Comparison of ENCODE assay signal across 1 cellular context in the genomic region with DNA sequence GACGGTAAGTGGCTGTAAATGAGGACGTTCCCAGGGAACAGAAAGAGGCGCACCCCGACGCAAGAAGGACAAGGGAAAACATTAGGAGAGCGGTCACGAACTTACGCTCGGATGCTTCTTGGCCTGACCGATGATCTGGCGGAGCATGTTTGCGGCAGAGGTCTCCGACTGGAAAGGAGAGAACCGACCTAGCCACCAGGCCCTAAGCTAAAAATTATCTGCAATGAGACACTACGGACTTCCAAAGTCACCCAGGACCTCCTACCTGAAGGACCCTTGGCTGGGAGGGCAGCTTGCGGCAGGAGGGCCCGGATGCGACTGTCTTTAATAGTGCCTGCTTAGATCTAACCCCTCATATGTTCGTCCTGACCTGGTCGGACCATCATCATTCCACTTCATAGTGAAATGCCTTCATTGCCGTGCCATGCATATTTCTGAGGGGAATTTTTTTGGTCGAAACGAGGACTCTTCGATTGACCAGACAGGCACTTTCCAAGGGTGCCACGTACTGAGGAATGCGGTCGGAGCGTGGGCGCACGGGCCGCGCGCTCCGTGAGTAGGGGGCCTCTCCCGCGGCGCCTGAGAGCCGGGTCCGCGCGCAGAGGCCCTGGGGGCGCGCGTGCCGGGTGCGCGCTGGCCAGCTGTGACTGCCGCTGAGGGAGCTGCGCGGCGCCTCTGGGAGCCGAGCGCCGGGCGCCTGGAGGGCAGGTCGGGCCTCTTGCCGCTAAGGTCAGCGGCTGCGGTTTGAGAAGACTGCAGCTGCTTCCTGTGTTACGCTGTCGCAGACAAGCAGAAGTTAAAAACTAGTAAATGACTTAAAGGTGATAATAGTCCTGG.
TF ChIP-seq lines count a peak whose summit lies in the region.

No MANE protein-coding gene starts in this region.

TF ChIP-seq in K562, 482 proteins besides CTCF, POLR2A, EP300 and RAD21 (continued from another document and continues in another):
- TF ChIP-seq ZNF431 (CRISPR knock-in tag; IDR thresholded peaks at IDR 0.05) (0 out of 2 replicates have a peak, but pooled peaks have one; percentile 68), POLR2AphosphoS5 (IDR thresholded peaks at IDR 0.05; ENCODE audit: control insufficient read depth, insufficient read depth, low read depth, low read length) (peak; percentile 98), ZNF445 (CRISPR knock-in tag; IDR thresholded peaks at IDR 0.05; ENCODE audit: low read depth) (no peak), NEUROD1 (IDR thresholded peaks at IDR 0.05; ENCODE audit: borderline replicate concordance, low read depth, low read length, partially characterized antibody) (peak; percentile 93), ZNF184 (CRISPR knock-in tag; IDR thresholded peaks at IDR 0.05) (no peak), GTF2F1 (IDR thresholded peaks at IDR 0.05; ENCODE audit: low read depth, low read length) (peak; percentile 90; the same call in 1 of the 2 replicates), TBP (optimal IDR thresholded peaks at IDR 0.05; ENCODE audit: low read depth, low read length) (peak; percentile 97), ARID2 (IDR thresholded peaks at IDR 0.05) (no peak), NFRKB (IDR thresholded peaks at IDR 0.05; ENCODE audit: low read depth) (peak; percentile 55; the same call in 1 of the 2 replicates), KDM1A (IDR thresholded peaks at IDR 0.05) (no peak), KAT2B (IDR thresholded peaks at IDR 0.05; ENCODE audit: low read depth, low read length) (no peak), ZNF324 (CRISPR knock-in tag; IDR thresholded peaks at IDR 0.05) (no peak), FIP1L1 (IDR thresholded peaks at IDR 0.05; ENCODE audit: low read depth, low read length, poor library complexity, severe bottlenecking) (peak; percentile 76), YY1 (IDR thresholded peaks at IDR 0.05; ENCODE audit: borderline replicate concordance in 1 of 3, control insufficient read depth in 1 of 3, extremely low read depth in 1 of 3, insufficient read depth in 3 of 3, insufficient read length in 1 of 3, insufficient replicate concordance in 2 of 3, low read depth in 1 of 3, low read length in 2 of 3) (peak in 2 of 3 experiments; percentile 30 to 70), FOXA1 (IDR thresholded peaks at IDR 0.05; ENCODE audit: borderline replicate concordance) (no peak), CBFB (CRISPR knock-in tag; IDR thresholded peaks at IDR 0.05) (no peak; the same call in 1 of the 2 replicates), HDAC8 (tag; IDR thresholded peaks at IDR 0.05) (peak; percentile 72; the same call in 1 of the 2 replicates), SREBF1 (IDR thresholded peaks at IDR 0.05; ENCODE audit: borderline replicate concordance, low read depth, low read length) (no peak), MTF1 (CRISPR knock-in tag; IDR thresholded peaks at IDR 0.05; ENCODE audit: borderline replicate concordance) (no peak), NCOA6 (IDR thresholded peaks at IDR 0.05) (no peak), ZNF12 (CRISPR knock-in tag; IDR thresholded peaks at IDR 0.05) (no peak), CREBBP (IDR thresholded peaks at IDR 0.05; ENCODE audit: low read depth, low read length) (no peak)
- TF ChIP-seq, protein P1, sequence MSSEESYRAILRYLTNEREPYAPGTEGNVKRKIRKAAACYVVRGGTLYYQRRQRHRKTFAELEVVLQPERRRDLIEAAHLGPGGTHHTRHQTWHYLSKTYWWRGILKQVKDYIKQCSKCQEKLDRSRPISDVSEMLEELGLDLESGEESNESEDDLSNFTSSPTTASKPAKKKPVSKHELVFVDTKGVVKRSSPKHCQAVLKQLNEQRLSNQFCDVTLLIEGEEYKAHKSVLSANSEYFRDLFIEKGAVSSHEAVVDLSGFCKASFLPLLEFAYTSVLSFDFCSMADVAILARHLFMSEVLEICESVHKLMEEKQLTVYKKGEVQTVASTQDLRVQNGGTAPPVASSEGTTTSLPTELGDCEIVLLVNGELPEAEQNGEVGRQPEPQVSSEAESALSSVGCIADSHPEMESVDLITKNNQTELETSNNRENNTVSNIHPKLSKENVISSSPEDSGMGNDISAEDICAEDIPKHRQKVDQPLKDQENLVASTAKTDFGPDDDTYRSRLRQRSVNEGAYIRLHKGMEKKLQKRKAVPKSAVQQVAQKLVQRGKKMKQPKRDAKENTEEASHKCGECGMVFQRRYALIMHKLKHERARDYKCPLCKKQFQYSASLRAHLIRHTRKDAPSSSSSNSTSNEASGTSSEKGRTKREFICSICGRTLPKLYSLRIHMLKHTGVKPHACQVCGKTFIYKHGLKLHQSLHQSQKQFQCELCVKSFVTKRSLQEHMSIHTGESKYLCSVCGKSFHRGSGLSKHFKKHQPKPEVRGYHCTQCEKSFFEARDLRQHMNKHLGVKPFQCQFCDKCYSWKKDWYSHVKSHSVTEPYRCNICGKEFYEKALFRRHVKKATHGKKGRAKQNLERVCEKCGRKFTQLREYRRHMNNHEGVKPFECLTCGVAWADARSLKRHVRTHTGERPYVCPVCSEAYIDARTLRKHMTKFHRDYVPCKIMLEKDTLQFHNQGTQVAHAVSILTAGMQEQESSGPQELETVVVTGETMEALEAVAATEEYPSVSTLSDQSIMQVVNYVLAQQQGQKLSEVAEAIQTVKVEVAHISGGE (CRISPR knock-in tag; IDR thresholded peaks at IDR 0.05), result peak in 1 of 3 experiments; percentile 77; a peak in 2 of 6 replicates
- TF ChIP-seq, protein P2, sequence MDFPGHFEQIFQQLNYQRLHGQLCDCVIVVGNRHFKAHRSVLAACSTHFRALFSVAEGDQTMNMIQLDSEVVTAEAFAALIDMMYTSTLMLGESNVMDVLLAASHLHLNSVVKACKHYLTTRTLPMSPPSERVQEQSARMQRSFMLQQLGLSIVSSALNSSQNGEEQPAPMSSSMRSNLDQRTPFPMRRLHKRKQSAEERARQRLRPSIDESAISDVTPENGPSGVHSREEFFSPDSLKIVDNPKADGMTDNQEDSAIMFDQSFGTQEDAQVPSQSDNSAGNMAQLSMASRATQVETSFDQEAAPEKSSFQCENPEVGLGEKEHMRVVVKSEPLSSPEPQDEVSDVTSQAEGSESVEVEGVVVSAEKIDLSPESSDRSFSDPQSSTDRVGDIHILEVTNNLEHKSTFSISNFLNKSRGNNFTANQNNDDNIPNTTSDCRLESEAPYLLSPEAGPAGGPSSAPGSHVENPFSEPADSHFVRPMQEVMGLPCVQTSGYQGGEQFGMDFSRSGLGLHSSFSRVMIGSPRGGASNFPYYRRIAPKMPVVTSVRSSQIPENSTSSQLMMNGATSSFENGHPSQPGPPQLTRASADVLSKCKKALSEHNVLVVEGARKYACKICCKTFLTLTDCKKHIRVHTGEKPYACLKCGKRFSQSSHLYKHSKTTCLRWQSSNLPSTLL (IDR thresholded peaks at IDR 0.05), result no peak
- TF ChIP-seq, protein P3, sequence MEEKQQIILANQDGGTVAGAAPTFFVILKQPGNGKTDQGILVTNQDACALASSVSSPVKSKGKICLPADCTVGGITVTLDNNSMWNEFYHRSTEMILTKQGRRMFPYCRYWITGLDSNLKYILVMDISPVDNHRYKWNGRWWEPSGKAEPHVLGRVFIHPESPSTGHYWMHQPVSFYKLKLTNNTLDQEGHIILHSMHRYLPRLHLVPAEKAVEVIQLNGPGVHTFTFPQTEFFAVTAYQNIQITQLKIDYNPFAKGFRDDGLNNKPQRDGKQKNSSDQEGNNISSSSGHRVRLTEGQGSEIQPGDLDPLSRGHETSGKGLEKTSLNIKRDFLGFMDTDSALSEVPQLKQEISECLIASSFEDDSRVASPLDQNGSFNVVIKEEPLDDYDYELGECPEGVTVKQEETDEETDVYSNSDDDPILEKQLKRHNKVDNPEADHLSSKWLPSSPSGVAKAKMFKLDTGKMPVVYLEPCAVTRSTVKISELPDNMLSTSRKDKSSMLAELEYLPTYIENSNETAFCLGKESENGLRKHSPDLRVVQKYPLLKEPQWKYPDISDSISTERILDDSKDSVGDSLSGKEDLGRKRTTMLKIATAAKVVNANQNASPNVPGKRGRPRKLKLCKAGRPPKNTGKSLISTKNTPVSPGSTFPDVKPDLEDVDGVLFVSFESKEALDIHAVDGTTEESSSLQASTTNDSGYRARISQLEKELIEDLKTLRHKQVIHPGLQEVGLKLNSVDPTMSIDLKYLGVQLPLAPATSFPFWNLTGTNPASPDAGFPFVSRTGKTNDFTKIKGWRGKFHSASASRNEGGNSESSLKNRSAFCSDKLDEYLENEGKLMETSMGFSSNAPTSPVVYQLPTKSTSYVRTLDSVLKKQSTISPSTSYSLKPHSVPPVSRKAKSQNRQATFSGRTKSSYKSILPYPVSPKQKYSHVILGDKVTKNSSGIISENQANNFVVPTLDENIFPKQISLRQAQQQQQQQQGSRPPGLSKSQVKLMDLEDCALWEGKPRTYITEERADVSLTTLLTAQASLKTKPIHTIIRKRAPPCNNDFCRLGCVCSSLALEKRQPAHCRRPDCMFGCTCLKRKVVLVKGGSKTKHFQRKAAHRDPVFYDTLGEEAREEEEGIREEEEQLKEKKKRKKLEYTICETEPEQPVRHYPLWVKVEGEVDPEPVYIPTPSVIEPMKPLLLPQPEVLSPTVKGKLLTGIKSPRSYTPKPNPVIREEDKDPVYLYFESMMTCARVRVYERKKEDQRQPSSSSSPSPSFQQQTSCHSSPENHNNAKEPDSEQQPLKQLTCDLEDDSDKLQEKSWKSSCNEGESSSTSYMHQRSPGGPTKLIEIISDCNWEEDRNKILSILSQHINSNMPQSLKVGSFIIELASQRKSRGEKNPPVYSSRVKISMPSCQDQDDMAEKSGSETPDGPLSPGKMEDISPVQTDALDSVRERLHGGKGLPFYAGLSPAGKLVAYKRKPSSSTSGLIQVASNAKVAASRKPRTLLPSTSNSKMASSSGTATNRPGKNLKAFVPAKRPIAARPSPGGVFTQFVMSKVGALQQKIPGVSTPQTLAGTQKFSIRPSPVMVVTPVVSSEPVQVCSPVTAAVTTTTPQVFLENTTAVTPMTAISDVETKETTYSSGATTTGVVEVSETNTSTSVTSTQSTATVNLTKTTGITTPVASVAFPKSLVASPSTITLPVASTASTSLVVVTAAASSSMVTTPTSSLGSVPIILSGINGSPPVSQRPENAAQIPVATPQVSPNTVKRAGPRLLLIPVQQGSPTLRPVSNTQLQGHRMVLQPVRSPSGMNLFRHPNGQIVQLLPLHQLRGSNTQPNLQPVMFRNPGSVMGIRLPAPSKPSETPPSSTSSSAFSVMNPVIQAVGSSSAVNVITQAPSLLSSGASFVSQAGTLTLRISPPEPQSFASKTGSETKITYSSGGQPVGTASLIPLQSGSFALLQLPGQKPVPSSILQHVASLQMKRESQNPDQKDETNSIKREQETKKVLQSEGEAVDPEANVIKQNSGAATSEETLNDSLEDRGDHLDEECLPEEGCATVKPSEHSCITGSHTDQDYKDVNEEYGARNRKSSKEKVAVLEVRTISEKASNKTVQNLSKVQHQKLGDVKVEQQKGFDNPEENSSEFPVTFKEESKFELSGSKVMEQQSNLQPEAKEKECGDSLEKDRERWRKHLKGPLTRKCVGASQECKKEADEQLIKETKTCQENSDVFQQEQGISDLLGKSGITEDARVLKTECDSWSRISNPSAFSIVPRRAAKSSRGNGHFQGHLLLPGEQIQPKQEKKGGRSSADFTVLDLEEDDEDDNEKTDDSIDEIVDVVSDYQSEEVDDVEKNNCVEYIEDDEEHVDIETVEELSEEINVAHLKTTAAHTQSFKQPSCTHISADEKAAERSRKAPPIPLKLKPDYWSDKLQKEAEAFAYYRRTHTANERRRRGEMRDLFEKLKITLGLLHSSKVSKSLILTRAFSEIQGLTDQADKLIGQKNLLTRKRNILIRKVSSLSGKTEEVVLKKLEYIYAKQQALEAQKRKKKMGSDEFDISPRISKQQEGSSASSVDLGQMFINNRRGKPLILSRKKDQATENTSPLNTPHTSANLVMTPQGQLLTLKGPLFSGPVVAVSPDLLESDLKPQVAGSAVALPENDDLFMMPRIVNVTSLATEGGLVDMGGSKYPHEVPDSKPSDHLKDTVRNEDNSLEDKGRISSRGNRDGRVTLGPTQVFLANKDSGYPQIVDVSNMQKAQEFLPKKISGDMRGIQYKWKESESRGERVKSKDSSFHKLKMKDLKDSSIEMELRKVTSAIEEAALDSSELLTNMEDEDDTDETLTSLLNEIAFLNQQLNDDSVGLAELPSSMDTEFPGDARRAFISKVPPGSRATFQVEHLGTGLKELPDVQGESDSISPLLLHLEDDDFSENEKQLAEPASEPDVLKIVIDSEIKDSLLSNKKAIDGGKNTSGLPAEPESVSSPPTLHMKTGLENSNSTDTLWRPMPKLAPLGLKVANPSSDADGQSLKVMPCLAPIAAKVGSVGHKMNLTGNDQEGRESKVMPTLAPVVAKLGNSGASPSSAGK (IDR thresholded peaks at IDR 0.05), result no peak
- TF ChIP-seq, protein P4, sequence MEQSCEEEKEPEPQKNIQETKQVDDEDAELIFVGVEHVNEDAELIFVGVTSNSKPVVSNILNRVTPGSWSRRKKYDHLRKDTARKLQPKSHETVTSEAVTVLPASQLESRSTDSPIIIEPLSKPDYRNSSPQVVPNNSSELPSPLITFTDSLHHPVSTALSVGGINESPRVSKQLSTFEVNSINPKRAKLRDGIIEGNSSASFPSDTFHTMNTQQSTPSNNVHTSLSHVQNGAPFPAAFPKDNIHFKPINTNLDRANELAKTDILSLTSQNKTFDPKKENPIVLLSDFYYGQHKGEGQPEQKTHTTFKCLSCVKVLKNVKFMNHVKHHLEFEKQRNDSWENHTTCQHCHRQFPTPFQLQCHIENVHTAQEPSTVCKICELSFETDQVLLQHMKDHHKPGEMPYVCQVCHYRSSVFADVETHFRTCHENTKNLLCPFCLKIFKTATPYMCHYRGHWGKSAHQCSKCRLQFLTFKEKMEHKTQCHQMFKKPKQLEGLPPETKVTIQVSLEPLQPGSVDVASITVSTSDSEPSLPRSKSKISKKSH (CRISPR knock-in tag; IDR thresholded peaks at IDR 0.05), result no peak
- TF ChIP-seq, protein P5, sequence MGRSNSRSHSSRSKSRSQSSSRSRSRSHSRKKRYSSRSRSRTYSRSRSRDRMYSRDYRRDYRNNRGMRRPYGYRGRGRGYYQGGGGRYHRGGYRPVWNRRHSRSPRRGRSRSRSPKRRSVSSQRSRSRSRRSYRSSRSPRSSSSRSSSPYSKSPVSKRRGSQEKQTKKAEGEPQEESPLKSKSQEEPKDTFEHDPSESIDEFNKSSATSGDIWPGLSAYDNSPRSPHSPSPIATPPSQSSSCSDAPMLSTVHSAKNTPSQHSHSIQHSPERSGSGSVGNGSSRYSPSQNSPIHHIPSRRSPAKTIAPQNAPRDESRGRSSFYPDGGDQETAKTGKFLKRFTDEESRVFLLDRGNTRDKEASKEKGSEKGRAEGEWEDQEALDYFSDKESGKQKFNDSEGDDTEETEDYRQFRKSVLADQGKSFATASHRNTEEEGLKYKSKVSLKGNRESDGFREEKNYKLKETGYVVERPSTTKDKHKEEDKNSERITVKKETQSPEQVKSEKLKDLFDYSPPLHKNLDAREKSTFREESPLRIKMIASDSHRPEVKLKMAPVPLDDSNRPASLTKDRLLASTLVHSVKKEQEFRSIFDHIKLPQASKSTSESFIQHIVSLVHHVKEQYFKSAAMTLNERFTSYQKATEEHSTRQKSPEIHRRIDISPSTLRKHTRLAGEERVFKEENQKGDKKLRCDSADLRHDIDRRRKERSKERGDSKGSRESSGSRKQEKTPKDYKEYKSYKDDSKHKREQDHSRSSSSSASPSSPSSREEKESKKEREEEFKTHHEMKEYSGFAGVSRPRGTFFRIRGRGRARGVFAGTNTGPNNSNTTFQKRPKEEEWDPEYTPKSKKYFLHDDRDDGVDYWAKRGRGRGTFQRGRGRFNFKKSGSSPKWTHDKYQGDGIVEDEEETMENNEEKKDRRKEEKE (IDR thresholded peaks at IDR 0.05; ENCODE audit: borderline replicate concordance in 1 of 2, control insufficient read depth in 1 of 2, low read depth in 2 of 2, low read length in 1 of 2), result peak in 1 of 2 experiments; percentile 50; a peak in 1 of 4 replicates
- TF ChIP-seq, protein P6, sequence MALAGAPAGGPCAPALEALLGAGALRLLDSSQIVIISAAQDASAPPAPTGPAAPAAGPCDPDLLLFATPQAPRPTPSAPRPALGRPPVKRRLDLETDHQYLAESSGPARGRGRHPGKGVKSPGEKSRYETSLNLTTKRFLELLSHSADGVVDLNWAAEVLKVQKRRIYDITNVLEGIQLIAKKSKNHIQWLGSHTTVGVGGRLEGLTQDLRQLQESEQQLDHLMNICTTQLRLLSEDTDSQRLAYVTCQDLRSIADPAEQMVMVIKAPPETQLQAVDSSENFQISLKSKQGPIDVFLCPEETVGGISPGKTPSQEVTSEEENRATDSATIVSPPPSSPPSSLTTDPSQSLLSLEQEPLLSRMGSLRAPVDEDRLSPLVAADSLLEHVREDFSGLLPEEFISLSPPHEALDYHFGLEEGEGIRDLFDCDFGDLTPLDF (CRISPR knock-in tag; IDR thresholded peaks at IDR 0.05), result peak; percentile 39; the same call in 1 of the 2 replicates
